1 cellular context compared by ENCODE assay signal in the genomic region with DNA sequence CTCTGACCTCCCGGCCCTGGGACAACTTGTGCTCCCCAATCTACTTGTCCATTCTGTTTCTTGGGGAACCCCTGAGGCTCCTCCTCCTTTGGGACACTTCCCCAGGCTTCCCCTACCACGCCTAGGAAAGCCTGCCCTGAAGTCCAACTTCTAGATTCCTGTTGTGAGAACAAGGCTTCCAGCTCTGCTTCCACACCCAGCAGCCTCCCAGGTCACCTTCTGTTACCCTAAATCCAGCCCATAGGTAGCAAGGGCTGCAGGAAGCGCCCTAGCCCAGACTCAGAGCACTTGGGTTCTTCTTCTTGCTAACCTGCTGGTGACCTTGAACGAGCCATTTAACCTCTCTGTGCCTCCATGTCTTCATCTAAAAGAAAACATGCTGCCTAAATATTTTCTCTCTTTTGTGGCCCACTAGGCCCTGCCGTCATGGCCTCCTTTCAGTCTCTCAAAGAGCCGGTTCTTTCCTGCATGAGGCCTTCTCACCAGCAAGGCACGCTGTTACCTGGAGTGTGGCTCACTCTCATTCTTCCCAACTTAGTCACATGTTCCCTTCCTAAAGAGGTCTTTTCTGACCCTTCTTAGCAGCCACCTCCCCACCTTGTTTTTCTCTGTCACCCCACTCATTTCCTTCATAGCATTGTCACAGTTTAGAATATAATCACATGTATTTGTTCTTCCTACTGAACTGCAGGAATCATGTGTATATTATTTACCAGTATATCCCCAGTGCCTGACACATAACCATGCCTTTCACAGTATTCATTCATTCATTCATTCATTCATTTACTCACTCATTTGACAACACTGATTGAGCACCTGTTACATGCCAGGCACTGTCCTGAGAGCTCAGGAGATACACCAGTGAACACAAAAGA.
TF ChIP-seq lines count a peak whose summit lies in the region.

No MANE protein-coding gene starts in this region.

TF ChIP-seq in liver, 16 proteins besides CTCF, POLR2A, EP300 and RAD21 (continued from another document):
- no peak for TF ChIP-seq ZBTB33 (IDR thresholded peaks at IDR 0.05)
- TF ChIP-seq MAX (IDR thresholded peaks at IDR 0.05), result no peak
